In the genomic region with DNA sequence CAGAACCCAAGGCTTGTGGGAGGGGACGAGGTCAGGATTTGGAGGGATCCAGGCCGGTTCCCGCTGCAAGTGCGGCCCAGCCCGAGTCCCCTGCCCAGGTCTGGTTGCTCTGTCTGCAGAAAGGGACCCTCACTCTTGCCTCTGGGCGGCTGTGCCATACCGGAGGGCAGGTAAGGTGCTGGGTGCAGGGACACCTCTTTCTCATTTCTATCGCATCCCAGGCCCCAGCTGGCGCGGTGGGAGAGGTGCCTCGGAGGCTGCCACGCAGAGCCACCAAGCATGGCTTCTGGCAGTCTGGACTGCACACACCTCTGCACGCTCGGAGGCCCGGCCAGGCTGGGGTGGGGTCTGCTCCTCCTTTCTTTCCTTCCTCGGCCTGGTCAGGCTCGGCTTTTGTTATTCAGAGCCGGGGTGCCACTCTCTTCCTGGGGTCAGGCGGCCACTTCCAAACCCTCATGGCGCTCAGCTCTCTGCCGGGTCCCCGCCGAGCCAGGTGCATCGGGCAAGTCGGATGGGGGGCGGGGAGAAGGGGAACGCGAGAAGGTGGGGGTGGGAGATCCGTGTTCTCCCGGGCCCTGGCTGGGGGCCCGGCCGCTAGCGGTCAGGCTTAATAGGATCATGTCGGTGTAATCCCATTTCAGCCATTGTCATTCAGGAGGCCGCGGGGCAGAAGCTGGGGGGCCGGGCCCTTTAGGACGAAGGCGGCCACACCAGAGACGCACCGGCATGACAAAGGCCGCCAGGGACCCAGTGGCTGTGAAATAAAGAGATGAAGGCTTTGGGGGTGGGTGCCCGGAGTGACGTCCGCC, we compare ENCODE assay signal across 18 cellular contexts. TPM values are rescaled to one million over a fixed set of nuclear protein-coding genes. Genes with fewer than 3 reads are reported as not detected.
DNase-seq lines count a peak whose midpoint lies in the region; ATAC-seq and TF ChIP-seq lines count a peak whose summit lies in the region.
"Had no signal": no experiment of that assay in that cellular context is flagged by ENCODE, and none has a peak within 500 bp of the region (broad histone marks: within the 10 kb centered on the region; RNA-seq: fewer than 3 reads in every experiment).

No MANE protein-coding gene starts in this region.

- no peaks in the 10 kb centered on the region for H3K36me3 Mint-ChIP-seq in WTC11
- H3K36me3 Mint-ChIP-seq: CD14-positive monocyte had no signal

- no peak overlapping the region for H3K4me2 ChIP-seq in osteoblast (ENCODE audit: insufficient read depth, low read length)
- H3K4me2 ChIP-seq: A549 had no signal

- no peak overlapping the region; the same call in 1 of the 2 replicates for H3K27ac Mint-ChIP-seq in WTC11
- H3K27ac Mint-ChIP-seq: CD14-positive monocyte had no signal

- peaks cover 94% of the 10 kb centered on the region for H3K27me3 Mint-ChIP-seq in WTC11 (ENCODE audit: low read depth)

- H3K9me3 ChIP-seq in ES-I3 (ENCODE audit: control insufficient read depth, insufficient read depth, low read length) (no peaks in the 10 kb centered on the region), iPS-18c (ENCODE audit: control insufficient read depth, insufficient read depth, low read length) (peaks cover 5% of the 10 kb centered on the region), osteoblast (ENCODE audit: low read depth, low read length) (no peaks in the 10 kb centered on the region), right atrium auricular region (no peaks in the 10 kb centered on the region)
- H3K9me3 ChIP-seq: A549 had no signal

- peak; percentile 75 for DNase-seq in WTC11 (ENCODE audit: low spot score)
- peak; percentile 68 for DNase-seq in osteoblast (ENCODE audit: insufficient read length, low spot score, missing footprints)
- DNase-seq in right atrium auricular region (ENCODE audit: low spot score) = no peak
- no peak for DNase-seq in RKO (ENCODE audit: low spot score)
- DNase-seq in activated gamma-delta T cell treated with Interleukin-2 at 50 U/mL for 16 hours = no peak
- DNase-seq in stimulated activated CD4-positive, alpha-beta T cell treated with anti-CD3 and anti-CD28 coated beads, Interleukin-4, amount 100 ng/mL, for 1 hour = no peak
- DNase-seq: DMS53, GM23248, Kasumi-1, NCI-H1930, NCI-H2171 treated with DMSO at 0.1 percent for 48 hours, NCI-H774, Right ventricle myocardium superior had no signal

- H3K4me1 ChIP-seq in ES-I3 (ENCODE audit: insufficient read depth, low read length) = peaks cover 24% of the 10 kb centered on the region
- no peaks in the 10 kb centered on the region for H3K4me1 ChIP-seq in osteoblast (ENCODE audit: insufficient read depth, low read length)
- peaks cover 0 to 12% of the 10 kb centered on the region in 2 donors for H3K4me1 ChIP-seq in right atrium auricular region
- H3K4me1 ChIP-seq: A549 had no signal

- H3K4me3 ChIP-seq in iPS-18c (ENCODE audit: insufficient read depth, low read depth, low read length) = peak overlapping the region; percentile 31
- H3K4me3 ChIP-seq in osteoblast (ENCODE audit: insufficient read depth, low read length) = no peak overlapping the region
- H3K4me3 ChIP-seq in right atrium auricular region = no peak overlapping the region
- H3K4me3 ChIP-seq: A549, GM23248 had no signal

- H3K27ac ChIP-seq in osteoblast (ENCODE audit: low read depth, low read length) (no peak overlapping the region), right atrium auricular region (no peak overlapping the region)
- H3K27ac ChIP-seq: A549, GM23248 had no signal

- H3K79me2 ChIP-seq in osteoblast (ENCODE audit: insufficient read depth, low read length) = no peaks in the 10 kb centered on the region

- POLR2A ChIA-PET in WTC11 (lab: Charles Lee) = interaction anchor here (1.3 kb wide), 2 partner anchors 9 to 12 kb away, joined by 4 read pairs; a partner anchor contains a TSS

- H3K27me3 ChIP-seq in osteoblast (ENCODE audit: insufficient read depth, low read length) = peaks cover 23% of the 10 kb centered on the region
- H3K27me3 ChIP-seq in right atrium auricular region = peaks cover 3 to 32% of the 10 kb centered on the region in 2 donors

- H3K4me3 Mint-ChIP-seq in WTC11 = peak overlapping the region; percentile 58

- H3K36me3 ChIP-seq in ES-I3 (ENCODE audit: insufficient read depth, low read length) = no peaks in the 10 kb centered on the region
- no peaks in the 10 kb centered on the region for H3K36me3 ChIP-seq in osteoblast (ENCODE audit: insufficient read depth, low read length)
- no peaks in the 10 kb centered on the region for H3K36me3 ChIP-seq in right atrium auricular region

- CTCF ChIA-PET in WTC11 (lab: Charles Lee) = interaction anchor here (0.6 to 3.6 kb wide), 10 partner anchors 9 to 393 kb away, joined by 3 to 30 read pairs (median 6); a partner anchor contains a TSS

- H2AFZ ChIP-seq in osteoblast (ENCODE audit: low read length) = no peak overlapping the region
- H2AFZ ChIP-seq: GM23248 had no signal

- H3K9me3 Mint-ChIP-seq in WTC11 = no peaks in the 10 kb centered on the region

- peak overlapping the region; percentile 19; the same call in 1 of the 2 replicates for H3K9ac ChIP-seq in ES-I3 (ENCODE audit: low read depth, low read length)
- H3K9ac ChIP-seq: GM23248 had no signal

- peaks cover 40% of the 10 kb centered on the region for H3K4me1 Mint-ChIP-seq in WTC11
- H3K4me1 Mint-ChIP-seq: CD14-positive monocyte had no signal

- peak; percentile 29 for ATAC-seq in WTC11
- ATAC-seq: Panc1 had no signal

- H4K20me1 ChIP-seq in osteoblast (ENCODE audit: insufficient read depth, low read length) = no peaks in the 10 kb centered on the region

- TF ChIP-seq CTCF in WTC11 (IDR thresholded peaks at IDR 0.05) (no peak), osteoblast (IDR thresholded peaks at IDR 0.05; ENCODE audit: extremely low read depth, low read depth, low read length) (no peak), right atrium auricular region (IDR thresholded peaks at IDR 0.05) (no peak)

TF ChIP-seq in WTC11, 78 proteins besides CTCF, POLR2A, EP300 and RAD21 (continues in another document):
- TF ChIP-seq, protein P1, sequence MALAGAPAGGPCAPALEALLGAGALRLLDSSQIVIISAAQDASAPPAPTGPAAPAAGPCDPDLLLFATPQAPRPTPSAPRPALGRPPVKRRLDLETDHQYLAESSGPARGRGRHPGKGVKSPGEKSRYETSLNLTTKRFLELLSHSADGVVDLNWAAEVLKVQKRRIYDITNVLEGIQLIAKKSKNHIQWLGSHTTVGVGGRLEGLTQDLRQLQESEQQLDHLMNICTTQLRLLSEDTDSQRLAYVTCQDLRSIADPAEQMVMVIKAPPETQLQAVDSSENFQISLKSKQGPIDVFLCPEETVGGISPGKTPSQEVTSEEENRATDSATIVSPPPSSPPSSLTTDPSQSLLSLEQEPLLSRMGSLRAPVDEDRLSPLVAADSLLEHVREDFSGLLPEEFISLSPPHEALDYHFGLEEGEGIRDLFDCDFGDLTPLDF (CRISPR knock-in tag; IDR thresholded peaks at IDR 0.05) = no peak
- TF ChIP-seq, protein P2, sequence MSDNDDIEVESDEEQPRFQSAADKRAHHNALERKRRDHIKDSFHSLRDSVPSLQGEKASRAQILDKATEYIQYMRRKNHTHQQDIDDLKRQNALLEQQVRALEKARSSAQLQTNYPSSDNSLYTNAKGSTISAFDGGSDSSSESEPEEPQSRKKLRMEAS (CRISPR knock-in tag; IDR thresholded peaks at IDR 0.05) = peak; percentile 43; the same call in 1 of the 2 replicates
- TF ChIP-seq NFE2L1 (CRISPR knock-in tag; IDR thresholded peaks at IDR 0.05) (no peak), CBFB (CRISPR knock-in tag; IDR thresholded peaks at IDR 0.05; ENCODE audit: low read depth) (0 out of 2 replicates have a peak, but pooled peaks have one; percentile 60), HMGA2 (CRISPR knock-in tag; IDR thresholded peaks at IDR 0.05) (no peak), ESRRA (CRISPR knock-in tag; IDR thresholded peaks at IDR 0.05; ENCODE audit: borderline replicate concordance) (peak; percentile 55; the same call in 1 of the 2 replicates), ZNF423 (CRISPR knock-in tag; IDR thresholded peaks at IDR 0.05) (peak; percentile 79), ZNF219 (CRISPR knock-in tag; IDR thresholded peaks at IDR 0.05; ENCODE audit: borderline replicate concordance) (0 out of 2 replicates have a peak, but pooled peaks have one; percentile 43), TEAD1 (CRISPR knock-in tag; IDR thresholded peaks at IDR 0.05) (peak; percentile 77; the same call in 1 of the 2 replicates), RELA (CRISPR knock-in tag; IDR thresholded peaks at IDR 0.05; ENCODE audit: borderline replicate concordance) (0 out of 2 replicates have a peak, but pooled peaks have one; percentile 32), MYBL2 (CRISPR knock-in tag; IDR thresholded peaks at IDR 0.05) (no peak), SMAD4 (CRISPR knock-in tag; IDR thresholded peaks at IDR 0.05) (no peak)
- TF ChIP-seq, protein P3, sequence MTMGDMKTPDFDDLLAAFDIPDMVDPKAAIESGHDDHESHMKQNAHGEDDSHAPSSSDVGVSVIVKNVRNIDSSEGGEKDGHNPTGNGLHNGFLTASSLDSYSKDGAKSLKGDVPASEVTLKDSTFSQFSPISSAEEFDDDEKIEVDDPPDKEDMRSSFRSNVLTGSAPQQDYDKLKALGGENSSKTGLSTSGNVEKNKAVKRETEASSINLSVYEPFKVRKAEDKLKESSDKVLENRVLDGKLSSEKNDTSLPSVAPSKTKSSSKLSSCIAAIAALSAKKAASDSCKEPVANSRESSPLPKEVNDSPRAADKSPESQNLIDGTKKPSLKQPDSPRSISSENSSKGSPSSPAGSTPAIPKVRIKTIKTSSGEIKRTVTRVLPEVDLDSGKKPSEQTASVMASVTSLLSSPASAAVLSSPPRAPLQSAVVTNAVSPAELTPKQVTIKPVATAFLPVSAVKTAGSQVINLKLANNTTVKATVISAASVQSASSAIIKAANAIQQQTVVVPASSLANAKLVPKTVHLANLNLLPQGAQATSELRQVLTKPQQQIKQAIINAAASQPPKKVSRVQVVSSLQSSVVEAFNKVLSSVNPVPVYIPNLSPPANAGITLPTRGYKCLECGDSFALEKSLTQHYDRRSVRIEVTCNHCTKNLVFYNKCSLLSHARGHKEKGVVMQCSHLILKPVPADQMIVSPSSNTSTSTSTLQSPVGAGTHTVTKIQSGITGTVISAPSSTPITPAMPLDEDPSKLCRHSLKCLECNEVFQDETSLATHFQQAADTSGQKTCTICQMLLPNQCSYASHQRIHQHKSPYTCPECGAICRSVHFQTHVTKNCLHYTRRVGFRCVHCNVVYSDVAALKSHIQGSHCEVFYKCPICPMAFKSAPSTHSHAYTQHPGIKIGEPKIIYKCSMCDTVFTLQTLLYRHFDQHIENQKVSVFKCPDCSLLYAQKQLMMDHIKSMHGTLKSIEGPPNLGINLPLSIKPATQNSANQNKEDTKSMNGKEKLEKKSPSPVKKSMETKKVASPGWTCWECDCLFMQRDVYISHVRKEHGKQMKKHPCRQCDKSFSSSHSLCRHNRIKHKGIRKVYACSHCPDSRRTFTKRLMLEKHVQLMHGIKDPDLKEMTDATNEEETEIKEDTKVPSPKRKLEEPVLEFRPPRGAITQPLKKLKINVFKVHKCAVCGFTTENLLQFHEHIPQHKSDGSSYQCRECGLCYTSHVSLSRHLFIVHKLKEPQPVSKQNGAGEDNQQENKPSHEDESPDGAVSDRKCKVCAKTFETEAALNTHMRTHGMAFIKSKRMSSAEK (CRISPR knock-in tag; IDR thresholded peaks at IDR 0.05; ENCODE audit: borderline replicate concordance) = no peak

RNA-seq across cellular contexts. Expression of a gene that starts 9.0 kb away (rescaled TPM):
- total RNA-seq in WTC11 (2021) (15.3 to 25.6 TPM (median 19.1 TPM) in 3 replicates), osteoblast (not detected in 2 replicates), right atrium auricular region (not detected)
- total RNA-seq: GM23248, Right ventricle myocardium superior had no signal

Comparison
In these comparisons a context has a peak if more than half of its experiments do, and no peak if none do; other contexts are left out.
1. DNase-seq: peak in WTC11 (single experiment) and osteoblast (single experiment); none in right atrium auricular region (single experiment), RKO (single experiment), activated gamma-delta T cell treated with Interleukin-2 at 50 U/mL for 16 hours (single experiment) and stimulated activated CD4-positive, alpha-beta T cell treated with anti-CD3 and anti-CD28 coated beads, Interleukin-4, amount 100 ng/mL, for 1 hour (single experiment).
2. RNA of a gene that starts 9.0 kb away (total RNA-seq): 15.3 to 25.6 TPM in WTC11; not detected in osteoblast and not detected in right atrium auricular region; every median in the first group is over 10 times any median in the second.